Comparison of ENCODE assay signal across 14 cellular contexts in genomic region chr5:179325296-179326031, GRCh38. TPM values are rescaled to one million over a fixed set of nuclear protein-coding genes. Genes with fewer than 3 reads are reported as not detected.
DNase-seq lines count a peak whose midpoint lies in the region; ATAC-seq and TF ChIP-seq lines count a peak whose summit lies in the region.
"Had no signal": no experiment of that assay in that cellular context is flagged by ENCODE, and none has a peak within 500 bp of the region (broad histone marks: within the 10 kb centered on the region; RNA-seq: fewer than 3 reads in every experiment).

No MANE protein-coding gene starts in this region.

- H3K9me3 Mint-ChIP-seq in WTC11 (peaks cover 5% of the 10 kb centered on the region; the same call in 1 of the 2 replicates), glutamatergic neuron (ENCODE audit: unreplicated experiment) (peaks cover 12% of the 10 kb centered on the region), nephron (no peaks in the 10 kb centered on the region), type B pancreatic cell (no peaks in the 10 kb centered on the region), endothelial cell (ENCODE audit: unreplicated experiment) (no peaks in the 10 kb centered on the region)
- H3K9me3 Mint-ChIP-seq: activated naive CD8-positive, alpha-beta T cell treated with anti-CD3 and anti-CD28 coated beads for 36 hours had no signal

- CTCF ChIA-PET in WTC11 (lab: Charles Lee): interaction anchor here (0.9 to 2.4 kb wide), 4 partner anchors 18 to 182 kb away, joined by 3 to 9 read pairs (median 6); no protein-coding TSS in a partner anchor

- DNase-seq in WTC11 (ENCODE audit: low spot score): peak; percentile 5
- peak; percentile 17 for DNase-seq in glutamatergic neuron
- DNase-seq in type B pancreatic cell (ENCODE audit: extremely low spot score, unreplicated experiment): no peak
- DNase-seq in NCI-H146 treated with DMSO at 0.1 percent for 48 hours (lab: John Stamatoyannopoulos, UW; ENCODE audit: unreplicated experiment): no peak
- DNase-seq in endothelial cell (ENCODE audit: low spot score): no peak
- no peak for DNase-seq in AG08395 (ENCODE audit: low spot score)
- DNase-seq: activated CD4-positive, alpha-beta T cell treated with anti-CD3 and anti-CD28 coated beads for 36 hours; activated CD8-positive, alpha-beta memory T cell treated with anti-CD3 and anti-CD28 coated beads, Interleukin-2, amount 10 ng/mL, durations not matched to agents 7 days and 5 days; activated naive CD8-positive, alpha-beta T cell treated with anti-CD3 and anti-CD28 coated beads for 36 hours; NCI-H2029 treated with DMSO at 0.1 percent for 48 hours; NCI-H510A had no signal

- H3K27ac Mint-ChIP-seq in WTC11 (no peak overlapping the region; the same call in 1 of the 2 replicates), glutamatergic neuron (ENCODE audit: unreplicated experiment) (no peak overlapping the region), nephron (peak overlapping the region; percentile 78 to 92 (median 88)), type B pancreatic cell (peak overlapping the region; percentile 67), endothelial cell (ENCODE audit: unreplicated experiment) (no peak overlapping the region)
- H3K27ac Mint-ChIP-seq: activated CD4-positive, alpha-beta T cell treated with anti-CD3 and anti-CD28 coated beads for 36 hours; activated CD8-positive, alpha-beta memory T cell treated with anti-CD3 and anti-CD28 coated beads, Interleukin-2, amount 10 ng/mL, durations not matched to agents 7 days and 5 days; activated naive CD8-positive, alpha-beta T cell treated with anti-CD3 and anti-CD28 coated beads for 36 hours had no signal

- ATAC-seq in WTC11 (no peak), GM18498 (IDR thresholded peaks at IDR 0.05; ENCODE audit: unreplicated experiment) (no peak)
- ATAC-seq: activated CD4-positive, alpha-beta T cell treated with anti-CD3 and anti-CD28 coated beads for 36 hours; activated CD8-positive, alpha-beta memory T cell treated with anti-CD3 and anti-CD28 coated beads, Interleukin-2, amount 10 ng/mL, durations not matched to agents 7 days and 5 days had no signal

- TF ChIP-seq CTCF in WTC11 (IDR thresholded peaks at IDR 0.05): no peak
- no peak for TF ChIP-seq CTCF in glutamatergic neuron (IDR thresholded peaks at IDR 0.05; ENCODE audit: partially characterized antibody, unreplicated experiment)
- TF ChIP-seq CTCF in nephron (IDR thresholded peaks at IDR 0.05; ENCODE audit: unreplicated experiment in 3 of 3): no peak
- no peak for TF ChIP-seq CTCF in type B pancreatic cell (conservative IDR thresholded peaks at IDR 0.05)
- no peak for TF ChIP-seq CTCF in endothelial cell (IDR thresholded peaks at IDR 0.05; ENCODE audit: unreplicated experiment)

- POLR2A ChIA-PET in WTC11 (lab: Charles Lee): no interaction called here

- no peak overlapping the region for H3K4me3 Mint-ChIP-seq in WTC11
- no peak overlapping the region for H3K4me3 Mint-ChIP-seq in glutamatergic neuron (ENCODE audit: unreplicated experiment)
- no peak overlapping the region for H3K4me3 Mint-ChIP-seq in nephron
- no peak overlapping the region for H3K4me3 Mint-ChIP-seq in type B pancreatic cell
- H3K4me3 Mint-ChIP-seq in endothelial cell (ENCODE audit: unreplicated experiment): no peak overlapping the region
- H3K4me3 Mint-ChIP-seq: activated CD4-positive, alpha-beta T cell treated with anti-CD3 and anti-CD28 coated beads for 36 hours; activated CD8-positive, alpha-beta memory T cell treated with anti-CD3 and anti-CD28 coated beads, Interleukin-2, amount 10 ng/mL, durations not matched to agents 7 days and 5 days; activated naive CD8-positive, alpha-beta T cell treated with anti-CD3 and anti-CD28 coated beads for 36 hours had no signal

- peaks cover 18% of the 10 kb centered on the region for H3K27me3 Mint-ChIP-seq in WTC11 (ENCODE audit: low read depth)
- peaks cover 13% of the 10 kb centered on the region for H3K27me3 Mint-ChIP-seq in glutamatergic neuron (ENCODE audit: unreplicated experiment)
- H3K27me3 Mint-ChIP-seq in nephron (ENCODE audit: low read depth): peaks cover 9% of the 10 kb centered on the region
- peaks cover 15% of the 10 kb centered on the region for H3K27me3 Mint-ChIP-seq in type B pancreatic cell
- peaks cover 4% of the 10 kb centered on the region for H3K27me3 Mint-ChIP-seq in endothelial cell (ENCODE audit: unreplicated experiment)
- H3K27me3 Mint-ChIP-seq: activated CD8-positive, alpha-beta memory T cell treated with anti-CD3 and anti-CD28 coated beads, Interleukin-2, amount 10 ng/mL, durations not matched to agents 7 days and 5 days had no signal

- no peaks in the 10 kb centered on the region; the same call in 1 of the 2 replicates for H3K36me3 Mint-ChIP-seq in WTC11
- H3K36me3 Mint-ChIP-seq in glutamatergic neuron (ENCODE audit: unreplicated experiment): no peaks in the 10 kb centered on the region
- no peaks in the 10 kb centered on the region for H3K36me3 Mint-ChIP-seq in nephron (ENCODE audit: low read depth)
- no peaks in the 10 kb centered on the region for H3K36me3 Mint-ChIP-seq in type B pancreatic cell
- H3K36me3 Mint-ChIP-seq in endothelial cell (ENCODE audit: low read depth, unreplicated experiment): no peaks in the 10 kb centered on the region
- H3K36me3 Mint-ChIP-seq: activated CD8-positive, alpha-beta memory T cell treated with anti-CD3 and anti-CD28 coated beads, Interleukin-2, amount 10 ng/mL, durations not matched to agents 7 days and 5 days; activated naive CD8-positive, alpha-beta T cell treated with anti-CD3 and anti-CD28 coated beads for 36 hours had no signal

- H3K4me1 Mint-ChIP-seq in WTC11 (peaks cover 16% of the 10 kb centered on the region), glutamatergic neuron (ENCODE audit: low read depth, unreplicated experiment) (peaks cover 44% of the 10 kb centered on the region), nephron (peaks cover 66% of the 10 kb centered on the region), type B pancreatic cell (ENCODE audit: unreplicated experiment) (peaks cover 23% of the 10 kb centered on the region), endothelial cell (ENCODE audit: unreplicated experiment) (peaks cover 3% of the 10 kb centered on the region)
- H3K4me1 Mint-ChIP-seq: activated CD4-positive, alpha-beta T cell treated with anti-CD3 and anti-CD28 coated beads for 36 hours; activated CD8-positive, alpha-beta memory T cell treated with anti-CD3 and anti-CD28 coated beads, Interleukin-2, amount 10 ng/mL, durations not matched to agents 7 days and 5 days; activated naive CD8-positive, alpha-beta T cell treated with anti-CD3 and anti-CD28 coated beads for 36 hours had no signal

TF ChIP-seq in WTC11, 78 proteins besides CTCF, POLR2A, EP300 and RAD21 (continues in another document):
- no peak for TF ChIP-seq ZNF317 (CRISPR knock-in tag; IDR thresholded peaks at IDR 0.05; ENCODE audit: borderline replicate concordance, low read depth)
- TF ChIP-seq CREB1 (CRISPR knock-in tag; IDR thresholded peaks at IDR 0.05): no peak
- TF ChIP-seq ZNF138 (CRISPR knock-in tag; conservative IDR thresholded peaks at IDR 0.05): no peak
- no peak for TF ChIP-seq MLX (CRISPR knock-in tag; IDR thresholded peaks at IDR 0.05)
- no peak for TF ChIP-seq SMAD3 (CRISPR knock-in tag; IDR thresholded peaks at IDR 0.05; ENCODE audit: borderline replicate concordance)
- TF ChIP-seq, protein P1, sequence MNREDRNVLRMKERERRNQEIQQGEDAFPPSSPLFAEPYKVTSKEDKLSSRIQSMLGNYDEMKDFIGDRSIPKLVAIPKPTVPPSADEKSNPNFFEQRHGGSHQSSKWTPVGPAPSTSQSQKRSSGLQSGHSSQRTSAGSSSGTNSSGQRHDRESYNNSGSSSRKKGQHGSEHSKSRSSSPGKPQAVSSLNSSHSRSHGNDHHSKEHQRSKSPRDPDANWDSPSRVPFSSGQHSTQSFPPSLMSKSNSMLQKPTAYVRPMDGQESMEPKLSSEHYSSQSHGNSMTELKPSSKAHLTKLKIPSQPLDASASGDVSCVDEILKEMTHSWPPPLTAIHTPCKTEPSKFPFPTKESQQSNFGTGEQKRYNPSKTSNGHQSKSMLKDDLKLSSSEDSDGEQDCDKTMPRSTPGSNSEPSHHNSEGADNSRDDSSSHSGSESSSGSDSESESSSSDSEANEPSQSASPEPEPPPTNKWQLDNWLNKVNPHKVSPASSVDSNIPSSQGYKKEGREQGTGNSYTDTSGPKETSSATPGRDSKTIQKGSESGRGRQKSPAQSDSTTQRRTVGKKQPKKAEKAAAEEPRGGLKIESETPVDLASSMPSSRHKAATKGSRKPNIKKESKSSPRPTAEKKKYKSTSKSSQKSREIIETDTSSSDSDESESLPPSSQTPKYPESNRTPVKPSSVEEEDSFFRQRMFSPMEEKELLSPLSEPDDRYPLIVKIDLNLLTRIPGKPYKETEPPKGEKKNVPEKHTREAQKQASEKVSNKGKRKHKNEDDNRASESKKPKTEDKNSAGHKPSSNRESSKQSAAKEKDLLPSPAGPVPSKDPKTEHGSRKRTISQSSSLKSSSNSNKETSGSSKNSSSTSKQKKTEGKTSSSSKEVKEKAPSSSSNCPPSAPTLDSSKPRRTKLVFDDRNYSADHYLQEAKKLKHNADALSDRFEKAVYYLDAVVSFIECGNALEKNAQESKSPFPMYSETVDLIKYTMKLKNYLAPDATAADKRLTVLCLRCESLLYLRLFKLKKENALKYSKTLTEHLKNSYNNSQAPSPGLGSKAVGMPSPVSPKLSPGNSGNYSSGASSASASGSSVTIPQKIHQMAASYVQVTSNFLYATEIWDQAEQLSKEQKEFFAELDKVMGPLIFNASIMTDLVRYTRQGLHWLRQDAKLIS (CRISPR knock-in tag; IDR thresholded peaks at IDR 0.05; ENCODE audit: borderline replicate concordance): no peak
- no peak for TF ChIP-seq JAZF1 (CRISPR knock-in tag; IDR thresholded peaks at IDR 0.05)

RNA-seq across cellular contexts. Expression of gene ADAMTS2, which starts 19.8 kb away (rescaled TPM):
- 6.9 to 11.2 TPM (median 9.0 TPM) in 3 replicates for total RNA-seq in WTC11 (2021)
- 23.5 TPM for total RNA-seq in glutamatergic neuron (ENCODE audit: unreplicated experiment)
- total RNA-seq in type B pancreatic cell (ENCODE audit: low replicate concordance): 7.7 and 9.2 TPM in 2 replicates
- 1.5 TPM for total RNA-seq in endothelial cell (ENCODE audit: unreplicated experiment)
- total RNA-seq: activated CD4-positive, alpha-beta T cell treated with anti-CD3 and anti-CD28 coated beads for 36 hours; activated CD8-positive, alpha-beta memory T cell treated with anti-CD3 and anti-CD28 coated beads, Interleukin-2, amount 10 ng/mL, durations not matched to agents 7 days and 5 days; activated naive CD8-positive, alpha-beta T cell treated with anti-CD3 and anti-CD28 coated beads for 36 hours; dermis microvascular lymphatic vessel endothelial cell had no signal

Comparison
In these comparisons a context has a peak if more than half of its experiments do, and no peak if none do; other contexts are left out.
1. DNase-seq: peak in WTC11 (single experiment) and glutamatergic neuron (single experiment); none in type B pancreatic cell (single experiment), NCI-H146 treated with DMSO at 0.1 percent for 48 hours (single experiment), endothelial cell (single experiment) and AG08395 (single experiment).
2. H3K27ac Mint-ChIP-seq: peak in nephron (3 of 3) and type B pancreatic cell (single experiment); none in WTC11 (single experiment), glutamatergic neuron (single experiment) and endothelial cell (single experiment).